ENCODE assay signal across 14 cellular contexts in the genomic region with DNA sequence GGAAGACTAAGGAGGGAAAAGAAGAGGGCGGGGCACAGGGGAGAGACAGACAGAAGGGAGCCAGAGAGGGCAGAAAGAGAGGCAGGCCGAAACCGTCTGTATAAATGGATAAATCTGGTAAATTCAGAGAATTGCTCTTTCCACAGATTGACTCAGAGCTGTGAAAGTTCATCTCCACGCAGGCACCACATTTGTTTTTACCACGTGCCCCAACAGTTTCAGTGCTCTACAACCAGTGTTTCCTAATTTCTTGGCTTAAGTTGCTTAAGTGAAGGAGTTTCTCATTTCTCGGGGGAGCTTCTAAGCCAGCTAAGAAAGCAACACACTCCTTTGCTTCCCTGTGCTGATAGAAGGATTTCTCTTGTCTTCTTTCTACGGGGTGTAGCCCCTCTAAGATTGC.
DNase-seq lines count a peak whose midpoint lies in the region; ATAC-seq, FAIRE-seq and TF ChIP-seq lines count a peak whose summit lies in the region.
"Had no signal": no experiment of that assay in that cellular context is flagged by ENCODE, and none has a peak within 500 bp of the region (broad histone marks: within the 10 kb centered on the region; RNA-seq: fewer than 3 reads in every experiment).

No MANE protein-coding gene starts in this region.

- H3K27ac ChIP-seq in Panc1 (ENCODE audit: low read length), result no peak overlapping the region
- no peak overlapping the region for H3K27ac ChIP-seq in HepG2 (ENCODE audit: extremely low read length, insufficient read depth, low read length)
- H3K27ac ChIP-seq: BLaER1, ovary had no signal

- H3K4me1 ChIP-seq in Panc1 (ENCODE audit: control insufficient read depth, insufficient read depth, low read length), result no peaks in the 10 kb centered on the region
- H3K4me1 ChIP-seq in HepG2 (ENCODE audit: insufficient read depth, low read length), result no peaks in the 10 kb centered on the region
- peaks cover 8% of the 10 kb centered on the region for H3K4me1 ChIP-seq in HAP-1
- H3K4me1 ChIP-seq: BLaER1 had no signal

- FAIRE-seq in HepG2 (lab: Jason Lieb, UNC), result no peak

- TF ChIP-seq RAD21 in HepG2 (CRISPR knock-in tag; IDR thresholded peaks at IDR 0.05), result no peak

- CTCF ChIA-PET in Panc1 (lab: Charles Lee), result no interaction called here
- CTCF ChIA-PET in HepG2 (lab: Yijun Ruan, JAX; ENCODE audit: low intra/inter-chr PET ratio, low total read pairs), result no interaction called here

- H3K79me2 ChIP-seq in HepG2 (ENCODE audit: insufficient read depth, low read length), result peaks cover 13% of the 10 kb centered on the region

- no peak overlapping the region for H2AFZ ChIP-seq in HepG2 (ENCODE audit: low read length)

- no peak for TF ChIP-seq POLR2A in HepG2 (IDR thresholded peaks at IDR 0.05; ENCODE audit: insufficient read depth in 1 of 2, low read depth in 2 of 2, low read length in 2 of 2)

- no peak for ATAC-seq in Panc1
- ATAC-seq in HepG2, result no peak
- ATAC-seq: stimulated activated memory B cell treated with anti-CD40 and anti-IgM and Interleukin-4, amounts not matched to agents 10 μg/mL and 1 μg/mL and 100 μg/mL, for 72 hours had no signal

- peak overlapping the region; percentile 65 for H3K27ac Mint-ChIP-seq in progenitor cell of endocrine pancreas
- H3K27ac Mint-ChIP-seq: activated naive CD8-positive, alpha-beta T cell treated with anti-CD3 and anti-CD28 coated beads for 36 hours; stimulated activated memory B cell treated with anti-CD40 and anti-IgM and Interleukin-4, amounts not matched to agents 10 μg/mL and 1 μg/mL and 100 μg/mL, for 72 hours had no signal

- POLR2A ChIA-PET in Panc1 (lab: Charles Lee) (no interaction called here), HepG2 (lab: Yijun Ruan, JAX) (interaction anchor here (1.3 kb wide), 1 partner anchor 212 kb away, joined by 3 read pairs; a partner anchor contains a TSS)

- WGBS in HepG2 (ENCODE audit: low lambda C conversion rate), result 96% methylated on average over 7 of the region's 7 CpGs

- H3K4me3 Mint-ChIP-seq in progenitor cell of endocrine pancreas (ENCODE audit: low read depth), result no peak overlapping the region
- H3K4me3 Mint-ChIP-seq: activated naive CD8-positive, alpha-beta T cell treated with anti-CD3 and anti-CD28 coated beads for 36 hours; stimulated activated memory B cell treated with anti-CD40 and anti-IgM and Interleukin-4, amounts not matched to agents 10 μg/mL and 1 μg/mL and 100 μg/mL, for 72 hours had no signal

- DNase-seq in GM03348 (ENCODE audit: low spot score) (peak; percentile 69), Panc1 (ENCODE audit: low read depth, low spot score) (no peak), fibroblast of villous mesenchyme (ENCODE audit: low read depth) (peak; percentile 81), progenitor cell of endocrine pancreas (ENCODE audit: low spot score, unreplicated experiment) (no peak), HepG2 (ENCODE audit: low spot score) (no peak), NCI-H524 treated with DMSO at 0.1 percent for 48 hours (lab: John Stamatoyannopoulos, UW) (no peak), kidney tubule cell (ENCODE audit: low spot score) (no peak), HAP-1 (ENCODE audit: low spot score in 2 of 2) (no peak)
- DNase-seq: activated naive CD8-positive, alpha-beta T cell treated with anti-CD3 and anti-CD28 coated beads for 36 hours; cortex of kidney; NCI-H187 treated with DMSO at 0.1 percent for 48 hours had no signal

- TF ChIP-seq CTCF in Panc1 (IDR thresholded peaks at IDR 0.05) (no peak), fibroblast of villous mesenchyme (IDR thresholded peaks at IDR 0.05; ENCODE audit: insufficient read depth, low read depth, low read length) (no peak), progenitor cell of endocrine pancreas (IDR thresholded peaks at IDR 0.05; ENCODE audit: unreplicated experiment) (no peak), HepG2 (CRISPR knock-in tag; IDR thresholded peaks at IDR 0.05) (no peak)

- H3K27me3 Mint-ChIP-seq in progenitor cell of endocrine pancreas, result no peaks in the 10 kb centered on the region

- H3K9me3 ChIP-seq in Panc1 (ENCODE audit: control insufficient read depth, insufficient read depth, low read depth, low read length), result no peaks in the 10 kb centered on the region
- H3K9me3 ChIP-seq in HepG2 (ENCODE audit: low read length), result no peaks in the 10 kb centered on the region
- H3K9me3 ChIP-seq in HAP-1, result no peaks in the 10 kb centered on the region
- H3K9me3 ChIP-seq: BLaER1, ovary had no signal

- no peak overlapping the region for H3K9ac ChIP-seq in HepG2 (ENCODE audit: insufficient read depth, low read depth, low read length)
- H3K9ac ChIP-seq: BLaER1 had no signal

- no peak for TF ChIP-seq EP300 in HepG2 (IDR thresholded peaks at IDR 0.05; ENCODE audit: low read depth in 2 of 2, low read length in 2 of 2)
- no peak for TF ChIP-seq EP300 in HepG2 (CRISPR knock-in tag; IDR thresholded peaks at IDR 0.05; ENCODE audit: borderline replicate concordance)

- H3K4me3 ChIP-seq in Panc1 (ENCODE audit: low read depth in 2 of 2, low read length in 2 of 2) (no peak overlapping the region), fibroblast of villous mesenchyme (ENCODE audit: low read depth, low read length) (no peak overlapping the region), HepG2 (replicated peaks in 1 of 3; ENCODE audit: insufficient read depth in 1 of 3, low read depth in 2 of 3, low read length in 3 of 3) (no peak overlapping the region), HAP-1 (no peak overlapping the region)
- H3K4me3 ChIP-seq: BLaER1, ovary had no signal

- H4K20me1 ChIP-seq in HepG2 (ENCODE audit: insufficient read depth, low read length), result no peaks in the 10 kb centered on the region

- no peaks in the 10 kb centered on the region for H3K27me3 ChIP-seq in Panc1 (ENCODE audit: control insufficient read depth, insufficient read depth, low read length)
- no peaks in the 10 kb centered on the region for H3K27me3 ChIP-seq in HepG2 (ENCODE audit: control insufficient read depth in 1 of 2, insufficient read depth in 2 of 2, low read length in 2 of 2)
- no peaks in the 10 kb centered on the region for H3K27me3 ChIP-seq in HAP-1 (ENCODE audit: low read depth)
- H3K27me3 ChIP-seq: BLaER1, ovary had no signal

- no peak overlapping the region for H3K4me2 ChIP-seq in HepG2 (ENCODE audit: low read depth, low read length)
- H3K4me2 ChIP-seq: BLaER1 had no signal

- peaks cover 12% of the 10 kb centered on the region for H3K4me1 Mint-ChIP-seq in progenitor cell of endocrine pancreas (ENCODE audit: low read depth)
- H3K4me1 Mint-ChIP-seq: activated naive CD8-positive, alpha-beta T cell treated with anti-CD3 and anti-CD28 coated beads for 36 hours; stimulated activated memory B cell treated with anti-CD40 and anti-IgM and Interleukin-4, amounts not matched to agents 10 μg/mL and 1 μg/mL and 100 μg/mL, for 72 hours had no signal

- intact Hi-C loops in Panc1 (cut with micrococcal nuclease; ENCODE audit: unreplicated experiment), result no loop called here
- intact Hi-C loops in HepG2 (cut with micrococcal nuclease; ENCODE audit: unreplicated experiment), result loop anchor here (5.0 kb wide), 1 partner anchor 206 kb away; no protein-coding TSS in a partner anchor

- H3K36me3 Mint-ChIP-seq in progenitor cell of endocrine pancreas (ENCODE audit: insufficient read depth), result peaks cover 16% of the 10 kb centered on the region
- H3K36me3 Mint-ChIP-seq: activated naive CD8-positive, alpha-beta T cell treated with anti-CD3 and anti-CD28 coated beads for 36 hours; stimulated activated memory B cell treated with anti-CD40 and anti-IgM and Interleukin-4, amounts not matched to agents 10 μg/mL and 1 μg/mL and 100 μg/mL, for 72 hours had no signal

- H3K9me3 Mint-ChIP-seq in progenitor cell of endocrine pancreas (ENCODE audit: low read depth), result no peaks in the 10 kb centered on the region
- H3K9me3 Mint-ChIP-seq: activated naive CD8-positive, alpha-beta T cell treated with anti-CD3 and anti-CD28 coated beads for 36 hours; stimulated activated memory B cell treated with anti-CD40 and anti-IgM and Interleukin-4, amounts not matched to agents 10 μg/mL and 1 μg/mL and 100 μg/mL, for 72 hours had no signal

- BruUV-seq in Panc1 (replicated peaks; lab: Mats Ljungman, UMichigan) (TSS peak; percentile 43), HepG2 (replicated peaks; lab: Mats Ljungman, UMichigan) (no TSS peak)

- in situ Hi-C loops in Panc1 (cut with HindIII; ENCODE audit: low pct_unique_long_range_greater_than_20kb, low sequenced_read_pairs) (no loop called here), HepG2 (cut with HindIII; ENCODE audit: extremely low pct_ligation_motif_present, low pct_unique_long_range_greater_than_20kb) (no loop called here), HAP-1 (cut with MboI; ENCODE audit: low sequenced_read_pairs) (no loop called here)

- H3K36me3 ChIP-seq in Panc1 (ENCODE audit: control insufficient read depth, insufficient read depth, low read length) (no peaks in the 10 kb centered on the region; the same call in 1 of the 2 replicates), HepG2 (replicated peaks in 1 of 2; ENCODE audit: control insufficient read depth in 1 of 2, insufficient read depth in 2 of 2, low read length in 2 of 2) (peaks cover 3 to 12% of the 10 kb centered on the region in 2 experiments; a peak in 2 of 5 replicates), HAP-1 (replicated peaks) (peaks cover 14% of the 10 kb centered on the region)
- H3K36me3 ChIP-seq: ovary had no signal

TF ChIP-seq in HepG2, 621 proteins besides CTCF, POLR2A, EP300 and RAD21 (continues in another document):
- TF ChIP-seq, protein P1, sequence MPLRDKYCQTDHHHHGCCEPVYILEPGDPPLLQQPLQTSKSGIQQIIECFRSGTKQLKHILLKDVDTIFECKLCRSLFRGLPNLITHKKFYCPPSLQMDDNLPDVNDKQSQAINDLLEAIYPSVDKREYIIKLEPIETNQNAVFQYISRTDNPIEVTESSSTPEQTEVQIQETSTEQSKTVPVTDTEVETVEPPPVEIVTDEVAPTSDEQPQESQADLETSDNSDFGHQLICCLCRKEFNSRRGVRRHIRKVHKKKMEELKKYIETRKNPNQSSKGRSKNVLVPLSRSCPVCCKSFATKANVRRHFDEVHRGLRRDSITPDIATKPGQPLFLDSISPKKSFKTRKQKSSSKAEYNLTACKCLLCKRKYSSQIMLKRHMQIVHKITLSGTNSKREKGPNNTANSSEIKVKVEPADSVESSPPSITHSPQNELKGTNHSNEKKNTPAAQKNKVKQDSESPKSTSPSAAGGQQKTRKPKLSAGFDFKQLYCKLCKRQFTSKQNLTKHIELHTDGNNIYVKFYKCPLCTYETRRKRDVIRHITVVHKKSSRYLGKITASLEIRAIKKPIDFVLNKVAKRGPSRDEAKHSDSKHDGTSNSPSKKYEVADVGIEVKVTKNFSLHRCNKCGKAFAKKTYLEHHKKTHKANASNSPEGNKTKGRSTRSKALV (CRISPR knock-in tag; IDR thresholded peaks at IDR 0.05), result no peak
- TF ChIP-seq KAT8 (CRISPR knock-in tag; IDR thresholded peaks at IDR 0.05) (no peak), ZSCAN12 (CRISPR knock-in tag; IDR thresholded peaks at IDR 0.05) (no peak)

Comparison
In these comparisons a context has a peak if more than half of its experiments do, and no peak if none do; other contexts are left out.
1. DNase-seq: peak in GM03348 (single experiment) and fibroblast of villous mesenchyme (single experiment); none in Panc1 (single experiment), progenitor cell of endocrine pancreas (single experiment), HepG2 (single experiment), NCI-H524 treated with DMSO at 0.1 percent for 48 hours (single experiment), kidney tubule cell (single experiment) and HAP-1 (0 of 2).